Comparison of ENCODE assay signal across 17 cellular contexts in genomic region chr4:94459462-94460161, GRCh38. TPM values are rescaled to one million over a fixed set of nuclear protein-coding genes. Genes with fewer than 3 reads are reported as not detected.
A peak's percentile ranks its signal among the peaks of the same experiment; 100 is the strongest.
DNase-seq lines count a peak whose midpoint lies in the region; ATAC-seq and TF ChIP-seq lines count a peak whose summit lies in the region.
"Had no signal": no experiment of that assay in that cellular context is flagged by ENCODE, and none has a peak within 500 bp of the region (broad histone marks: within the 10 kb centered on the region; RNA-seq: fewer than 3 reads in every experiment).

No MANE protein-coding gene starts in this region.

- H2BK5ac ChIP-seq in mesendoderm (ENCODE audit: low read length) = no peak overlapping the region

- no peak overlapping the region for H3K4me2 ChIP-seq in mesendoderm (ENCODE audit: low read length)

- no peak overlapping the region for H3K23ac ChIP-seq in mesendoderm (ENCODE audit: low read length)

- no peak overlapping the region for H4K5ac ChIP-seq in mesendoderm (ENCODE audit: low read length)

- H3K27ac ChIP-seq in left ventricle myocardium inferior (replicated peaks) (peak overlapping the region; percentile 99), breast epithelium (peak overlapping the region; percentile 70 to 71), mesendoderm (ENCODE audit: low read depth, low read length) (no peak overlapping the region), upper lobe of right lung (no peak overlapping the region)
- H3K27ac ChIP-seq: spleen had no signal

- H2AK5ac ChIP-seq in mesendoderm (ENCODE audit: low read length) = no peak overlapping the region

- H3K9me3 ChIP-seq in left ventricle myocardium inferior (replicated peaks) (no peaks in the 10 kb centered on the region), breast epithelium (no peaks in the 10 kb centered on the region), upper lobe of right lung (no peaks in the 10 kb centered on the region)
- H3K9me3 ChIP-seq: spleen, suprapubic skin had no signal

- no peak for TF ChIP-seq CTCF in left ventricle myocardium inferior (IDR thresholded peaks at IDR 0.05; ENCODE audit: borderline replicate concordance)
- no peak for TF ChIP-seq CTCF in breast epithelium (IDR thresholded peaks at IDR 0.05)
- TF ChIP-seq CTCF in upper lobe of right lung (IDR thresholded peaks at IDR 0.05) = no peak

- DNase-seq in left ventricle myocardium inferior (no peak), left cardiac atrium (no peak), breast epithelium (ENCODE audit: low spot score in 2 of 2) (no peak), mesendoderm (peak; percentile 39), upper lobe of right lung (no peak), NCI-H82 (lab: John Stamatoyannopoulos, UW) (no peak), SIG-M5 (lab: John Stamatoyannopoulos, UW) (no peak)
- no peak for DNase-seq in stimulated activated CD4-positive, alpha-beta T cell treated with anti-CD3 and anti-CD28 coated beads, Interleukin-2, amount 100 ng/mL, for 48 hours
- DNase-seq: activated CD8-positive, alpha-beta memory T cell treated with anti-CD3 and anti-CD28 coated beads for 24 hours; activated effector memory CD4-positive, alpha-beta T cell treated with anti-CD3 and anti-CD28 coated beads, Interleukin-2, amount 50 U/mL, for 16 hours; COR-L47; GOT3; NCI-H1930; SHP77 treated with DMSO at 0.1 percent for 48 hours; spleen had no signal

- peaks cover 20% of the 10 kb centered on the region for H3K36me3 ChIP-seq in left ventricle myocardium inferior
- H3K36me3 ChIP-seq in breast epithelium = no peaks in the 10 kb centered on the region
- no peaks in the 10 kb centered on the region for H3K36me3 ChIP-seq in mesendoderm (ENCODE audit: control insufficient read depth, insufficient read depth, low read length)
- H3K36me3 ChIP-seq in upper lobe of right lung = peaks cover 15% of the 10 kb centered on the region

- no peak overlapping the region for H2BK15ac ChIP-seq in mesendoderm (replicated peaks; ENCODE audit: low read depth)

- no peak overlapping the region for H3K9ac ChIP-seq in mesendoderm (ENCODE audit: low read length)

- intact Hi-C loops in left ventricle myocardium inferior (cut with micrococcal nuclease) (no loop called here), left cardiac atrium (cut with DNase I) (loop anchor here in 1 of 2 donors (10.0 kb wide), 1 partner anchor 135 kb away; no protein-coding TSS in a partner anchor), breast epithelium (cut with DNase I; ENCODE audit: low total_unique reads) (no loop called here), upper lobe of right lung (cut with DNase I) (no loop called here)

- H3K79me1 ChIP-seq in mesendoderm (ENCODE audit: low read length) = peaks cover 8% of the 10 kb centered on the region

- H3K4ac ChIP-seq in mesendoderm (ENCODE audit: low read depth, low read length) = no peak overlapping the region

- no peak overlapping the region for H3K18ac ChIP-seq in mesendoderm (ENCODE audit: low read length)

- TF ChIP-seq POLR2A in breast epithelium (IDR thresholded peaks at IDR 0.05) = no peak

- H3K79me2 ChIP-seq in mesendoderm (ENCODE audit: control insufficient read depth, insufficient read depth, low read length) = peaks cover 17% of the 10 kb centered on the region

- H2BK120ac ChIP-seq in mesendoderm (ENCODE audit: low read depth, low read length) = no peak overlapping the region

- no peak overlapping the region for H4K8ac ChIP-seq in mesendoderm (ENCODE audit: low read depth, low read length)

- H3K4me3 ChIP-seq in left ventricle myocardium inferior (peak overlapping the region; percentile 55), breast epithelium (peak overlapping the region in 1 of 3 donors; percentile 1), mesendoderm (ENCODE audit: low read length) (no peak overlapping the region), upper lobe of right lung (no peak overlapping the region)
- H3K4me3 ChIP-seq: spleen, suprapubic skin had no signal

- no peak overlapping the region for H3K56ac ChIP-seq in mesendoderm (ENCODE audit: low read length)

- no CpG with 5 or more reads among the region's 4 CpGs for WGBS in mesendoderm (ENCODE audit: extremely low coverage, insufficient coverage, low lambda C conversion rate)

- ATAC-seq in left cardiac atrium = no peak
- ATAC-seq in upper lobe of right lung = peak; percentile 37
- ATAC-seq: left lobe of liver had no signal

- no peaks in the 10 kb centered on the region for H3K27me3 ChIP-seq in left ventricle myocardium inferior (ENCODE audit: low read depth)
- no peaks in the 10 kb centered on the region for H3K27me3 ChIP-seq in breast epithelium
- H3K27me3 ChIP-seq in mesendoderm (ENCODE audit: insufficient read depth, low read length, poor library complexity) = no peaks in the 10 kb centered on the region
- H3K27me3 ChIP-seq in upper lobe of right lung = no peaks in the 10 kb centered on the region
- H3K27me3 ChIP-seq: spleen, suprapubic skin had no signal

- peaks cover 95% of the 10 kb centered on the region for H3K4me1 ChIP-seq in left ventricle myocardium inferior
- H3K4me1 ChIP-seq in breast epithelium = peaks cover 0 to 6% of the 10 kb centered on the region in 2 donors
- peaks cover 5% of the 10 kb centered on the region for H3K4me1 ChIP-seq in mesendoderm (ENCODE audit: control insufficient read depth, low read depth, low read length)
- H3K4me1 ChIP-seq in upper lobe of right lung = peaks cover 18% of the 10 kb centered on the region

RNA-seq across cellular contexts. Expression of gene PDLIM5, which starts 7.9 kb away (rescaled TPM):
- total RNA-seq in left ventricle myocardium inferior (982 TPM), left cardiac atrium (100 to 1,000 TPM; 626 to 644 TPM), breast epithelium (100 to 1,000 TPM; 120 to 263 (median 158) TPM), upper lobe of right lung (82.8 TPM)
- polyA plus RNA-seq in mesendoderm (2013, experiment 1 of 2) = 73.1 TPM
- 75.8 TPM for polyA plus RNA-seq in mesendoderm (2013, experiment 2 of 2)

Comparison
In these comparisons a context has a peak if more than half of its experiments do, and no peak if none do; other contexts are left out.
1. H3K27ac ChIP-seq: peak in left ventricle myocardium inferior (single experiment) and breast epithelium (2 of 2); none in mesendoderm (single experiment) and upper lobe of right lung (single experiment).